Comparison of ENCODE assay signal across 29 cellular contexts in genomic region chr2:227313310-227313709, GRCh38.
"Had no signal": no experiment of that assay in that cellular context is flagged by ENCODE, and none has a peak within 500 bp of the region (broad histone marks: within the 10 kb centered on the region; RNA-seq: fewer than 3 reads in every experiment).

No MANE protein-coding gene starts in this region.

- H3K27ac Mint-ChIP-seq: dendritic cell treated with granulocyte-macrophage colony-stimulating factor and Interleukin-4, amounts not matched to agents 40 ng/mL and 50 ng/mL, for 4 days; effector memory CD8-positive, alpha-beta T cell; endodermal cell had no signal

- H3K4me3 Mint-ChIP-seq: dendritic cell treated with granulocyte-macrophage colony-stimulating factor and Interleukin-4, amounts not matched to agents 40 ng/mL and 50 ng/mL, for 4 days; effector memory CD8-positive, alpha-beta T cell; endodermal cell had no signal

- H3K27me3 ChIP-seq: colonic mucosa, dorsolateral prefrontal cortex, esophagus muscularis mucosa, esophagus squamous epithelium, foreskin keratinocyte, gastrocnemius medialis, gastroesophageal sphincter, heart left ventricle, heart right ventricle had no signal

- FAIRE-seq: colon, endometrium, endothelial cell of umbilical vein, frontal cortex had no signal

- H3K27ac ChIP-seq: colonic mucosa, coronary artery, dorsolateral prefrontal cortex, epithelial cell of prostate, esophagus muscularis mucosa, esophagus squamous epithelium, foreskin keratinocyte, gastrocnemius medialis, gastroesophageal sphincter, heart left ventricle, heart right ventricle had no signal

- H3K4me3 ChIP-seq: colonic mucosa, coronary artery, dorsolateral prefrontal cortex, esophagus muscularis mucosa, esophagus squamous epithelium, gastrocnemius medialis, gastroesophageal sphincter, heart left ventricle, heart right ventricle had no signal

- H3K4me1 ChIP-seq: colonic mucosa, esophagus muscularis mucosa, foreskin keratinocyte, gastroesophageal sphincter, heart left ventricle, heart right ventricle had no signal

- H3K4me1 Mint-ChIP-seq: endodermal cell had no signal

- ATAC-seq: effector memory CD8-positive, alpha-beta T cell; esophagus mucosa; foreskin keratinocyte; gastrocnemius medialis; gastroesophageal sphincter; heart left ventricle; heart right ventricle had no signal

- H3K9me3 ChIP-seq: colonic mucosa, esophagus muscularis mucosa, esophagus squamous epithelium, gastrocnemius medialis, gastroesophageal sphincter, heart left ventricle had no signal

- H3K36me3 ChIP-seq: colonic mucosa, esophagus muscularis mucosa, esophagus squamous epithelium, gastroesophageal sphincter had no signal

- DNase-seq: colonic mucosa; cortex of kidney; dermis blood vessel endothelial cell; dorsolateral prefrontal cortex; effector CD4-positive, alpha-beta T cell; effector CD8-positive, alpha-beta T cell; effector memory CD4-positive, alpha-beta T cell; effector memory CD8-positive, alpha-beta T cell; endodermal cell; erythroblast; esophagus squamous epithelium; foreskin fibroblast; foreskin keratinocyte; foreskin melanocyte; gastrocnemius medialis; glutamatergic neuron; head of caudate nucleus; heart left ventricle; heart right ventricle had no signal
